17 cellular contexts compared by ENCODE assay signal in genomic region chr10:9613338-9613737, GRCh38.
DNase-seq lines count a peak whose midpoint lies in the region; ATAC-seq, FAIRE-seq and TF ChIP-seq lines count a peak whose summit lies in the region.
"Had no signal": no experiment of that assay in that cellular context is flagged by ENCODE, and none has a peak within 500 bp of the region (broad histone marks: within the 10 kb centered on the region; RNA-seq: fewer than 3 reads in every experiment).

No MANE protein-coding gene starts in this region.

- no peaks in the 10 kb centered on the region for H3K27me3 Mint-ChIP-seq in natural killer cell (ENCODE audit: low read depth in 2 of 2)

- H3K9me3 Mint-ChIP-seq in natural killer cell, result peaks cover 2 to 4% of the 10 kb centered on the region in 2 donors
- H3K9me3 Mint-ChIP-seq: endodermal cell, WTC11 had no signal

- ATAC-seq in GM18517 (IDR thresholded peaks at IDR 0.05; ENCODE audit: unreplicated experiment) (peak; percentile 93), GM21515 (IDR thresholded peaks at IDR 0.05; ENCODE audit: unreplicated experiment) (peak; percentile 87), HG03097 (IDR thresholded peaks at IDR 0.05; ENCODE audit: low FRiP score, unreplicated experiment) (peak; percentile 87), natural killer cell (no peak)
- ATAC-seq: Panc1, WTC11 had no signal

- H3K36me3 ChIP-seq in bronchial epithelial cell (ENCODE audit: control insufficient read depth, insufficient read depth, low read length), result no peaks in the 10 kb centered on the region
- H3K36me3 ChIP-seq: uterus had no signal

- H3K4me1 Mint-ChIP-seq in natural killer cell, result no peaks in the 10 kb centered on the region

- no peak overlapping the region for H3K4me3 ChIP-seq in bronchial epithelial cell (ENCODE audit: low read depth, low read length)
- H3K4me3 ChIP-seq: uterus had no signal

- TF ChIP-seq CTCF in bronchial epithelial cell (IDR thresholded peaks at IDR 0.05; ENCODE audit: insufficient read depth, low read length, severe bottlenecking) (no peak), natural killer cell (IDR thresholded peaks at IDR 0.05) (no peak)

- intact Hi-C loops in natural killer cell (cut with micrococcal nuclease), result no loop called here

- H3K36me3 Mint-ChIP-seq in natural killer cell, result no peaks in the 10 kb centered on the region
- H3K36me3 Mint-ChIP-seq: activated naive CD4-positive, alpha-beta T cell treated with anti-CD3 and anti-CD28 coated beads, Interleukin-2, amount 50 U/mL, for 72 hours; WTC11 had no signal

- no peak overlapping the region for H3K27ac Mint-ChIP-seq in natural killer cell
- H3K27ac Mint-ChIP-seq: activated naive CD4-positive, alpha-beta T cell treated with anti-CD3 and anti-CD28 coated beads, Interleukin-2, amount 50 U/mL, for 72 hours; endodermal cell; WTC11 had no signal

- H3K27me3 ChIP-seq in bronchial epithelial cell (ENCODE audit: control insufficient read depth, insufficient read depth, low read length), result no peaks in the 10 kb centered on the region
- H3K27me3 ChIP-seq: uterus had no signal

- FAIRE-seq in bronchial epithelial cell (lab: Jason Lieb, UNC), result no peak
- FAIRE-seq: H1 had no signal

- peak; percentile 39 for DNase-seq in bronchial epithelial cell (ENCODE audit: low read depth)
- DNase-seq in NCI-H345 treated with DMSO at 0.1 percent for 48 hours (lab: John Stamatoyannopoulos, UW; ENCODE audit: unreplicated experiment), result no peak
- DNase-seq in foreskin melanocyte, result no peak
- DNase-seq in NCI-H526 (lab: John Stamatoyannopoulos, UW), result no peak
- no peak for DNase-seq in natural killer cell
- DNase-seq: endodermal cell, islet precursor cell, NCI-H1092 treated with DMSO at 0.1 percent for 48 hours, occipital lobe, uterus had no signal

- no peak overlapping the region for H3K4me3 Mint-ChIP-seq in natural killer cell
- H3K4me3 Mint-ChIP-seq: endodermal cell, WTC11 had no signal

Comparison
In these comparisons a context has a peak if more than half of its experiments do, and no peak if none do; other contexts are left out.
1. ATAC-seq: peak in GM18517 (single experiment), GM21515 (single experiment) and HG03097 (single experiment); none in natural killer cell (0 of 3).